1 cellular context compared by ENCODE assay signal in genomic region chr19:16572332-16573211, GRCh38.
TF ChIP-seq lines count a peak whose summit lies in the region.

Gene SLC35E1, minus strand, starts transcription at chr19:16572415. Its CDS starts 51 bp downstream, at chr19:16572364.

TF ChIP-seq in HEK293, 187 proteins besides CTCF, POLR2A, EP300 and RAD21 (continued from another document and continues in another):
- no peak for TF ChIP-seq ZNF544 (tag by site-specific recombination; IDR thresholded peaks at IDR 0.05)
- TF ChIP-seq, protein P1, sequence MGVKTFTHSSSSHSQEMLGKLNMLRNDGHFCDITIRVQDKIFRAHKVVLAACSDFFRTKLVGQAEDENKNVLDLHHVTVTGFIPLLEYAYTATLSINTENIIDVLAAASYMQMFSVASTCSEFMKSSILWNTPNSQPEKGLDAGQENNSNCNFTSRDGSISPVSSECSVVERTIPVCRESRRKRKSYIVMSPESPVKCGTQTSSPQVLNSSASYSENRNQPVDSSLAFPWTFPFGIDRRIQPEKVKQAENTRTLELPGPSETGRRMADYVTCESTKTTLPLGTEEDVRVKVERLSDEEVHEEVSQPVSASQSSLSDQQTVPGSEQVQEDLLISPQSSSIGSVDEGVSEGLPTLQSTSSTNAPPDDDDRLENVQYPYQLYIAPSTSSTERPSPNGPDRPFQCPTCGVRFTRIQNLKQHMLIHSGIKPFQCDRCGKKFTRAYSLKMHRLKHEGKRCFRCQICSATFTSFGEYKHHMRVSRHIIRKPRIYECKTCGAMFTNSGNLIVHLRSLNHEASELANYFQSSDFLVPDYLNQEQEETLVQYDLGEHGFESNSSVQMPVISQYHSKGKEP (tag by site-specific recombination; IDR thresholded peaks at IDR 0.05) = no peak
- no peak for TF ChIP-seq ZNF571 (tag by site-specific recombination; IDR thresholded peaks at IDR 0.05)
- no peak for TF ChIP-seq ZNF747 (tag by site-specific recombination; IDR thresholded peaks at IDR 0.05)
- peak; percentile 97 for TF ChIP-seq SP2 (tag by site-specific recombination; IDR thresholded peaks at IDR 0.05)
- TF ChIP-seq ZNF585B (tag by site-specific recombination; IDR thresholded peaks at IDR 0.05) = no peak
- no peak for TF ChIP-seq ZNF350 (tag by site-specific recombination; IDR thresholded peaks at IDR 0.05)
- TF ChIP-seq ZSCAN4 (tag by site-specific recombination; IDR thresholded peaks at IDR 0.05) = no peak
- no peak for TF ChIP-seq ZNF488 (tag by site-specific recombination; IDR thresholded peaks at IDR 0.05)
- TF ChIP-seq ZNF658 (tag by site-specific recombination; IDR thresholded peaks at IDR 0.05) = no peak
- no peak for TF ChIP-seq ZNF37A (tag by site-specific recombination; IDR thresholded peaks at IDR 0.05)
- no peak for TF ChIP-seq ZNF701 (tag by site-specific recombination; IDR thresholded peaks at IDR 0.05)
- TF ChIP-seq TSHZ1 (tag by site-specific recombination; IDR thresholded peaks at IDR 0.05; ENCODE audit: borderline replicate concordance) = no peak
- TF ChIP-seq HOXC10 (CRISPR knock-in tag; IDR thresholded peaks at IDR 0.05) = no peak
- no peak for TF ChIP-seq MYNN (tag by site-specific recombination; IDR thresholded peaks at IDR 0.05; ENCODE audit: borderline replicate concordance)
- no peak for TF ChIP-seq ZNF239 (tag by site-specific recombination; IDR thresholded peaks at IDR 0.05)
- peak; percentile 89 for TF ChIP-seq ZNF518A (tag by site-specific recombination; conservative IDR thresholded peaks at IDR 0.05; ENCODE audit: low read depth)
- TF ChIP-seq, protein P2, sequence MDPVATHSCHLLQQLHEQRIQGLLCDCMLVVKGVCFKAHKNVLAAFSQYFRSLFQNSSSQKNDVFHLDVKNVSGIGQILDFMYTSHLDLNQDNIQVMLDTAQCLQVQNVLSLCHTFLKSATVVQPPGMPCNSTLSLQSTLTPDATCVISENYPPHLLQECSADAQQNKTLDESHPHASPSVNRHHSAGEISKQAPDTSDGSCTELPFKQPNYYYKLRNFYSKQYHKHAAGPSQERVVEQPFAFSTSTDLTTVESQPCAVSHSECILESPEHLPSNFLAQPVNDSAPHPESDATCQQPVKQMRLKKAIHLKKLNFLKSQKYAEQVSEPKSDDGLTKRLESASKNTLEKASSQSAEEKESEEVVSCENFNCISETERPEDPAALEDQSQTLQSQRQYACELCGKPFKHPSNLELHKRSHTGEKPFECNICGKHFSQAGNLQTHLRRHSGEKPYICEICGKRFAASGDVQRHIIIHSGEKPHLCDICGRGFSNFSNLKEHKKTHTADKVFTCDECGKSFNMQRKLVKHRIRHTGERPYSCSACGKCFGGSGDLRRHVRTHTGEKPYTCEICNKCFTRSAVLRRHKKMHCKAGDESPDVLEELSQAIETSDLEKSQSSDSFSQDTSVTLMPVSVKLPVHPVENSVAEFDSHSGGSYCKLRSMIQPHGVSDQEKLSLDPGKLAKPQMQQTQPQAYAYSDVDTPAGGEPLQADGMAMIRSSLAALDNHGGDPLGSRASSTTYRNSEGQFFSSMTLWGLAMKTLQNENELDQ (tag by site-specific recombination; IDR thresholded peaks at IDR 0.05; ENCODE audit: low read depth) = no peak
- TF ChIP-seq, protein P3, sequence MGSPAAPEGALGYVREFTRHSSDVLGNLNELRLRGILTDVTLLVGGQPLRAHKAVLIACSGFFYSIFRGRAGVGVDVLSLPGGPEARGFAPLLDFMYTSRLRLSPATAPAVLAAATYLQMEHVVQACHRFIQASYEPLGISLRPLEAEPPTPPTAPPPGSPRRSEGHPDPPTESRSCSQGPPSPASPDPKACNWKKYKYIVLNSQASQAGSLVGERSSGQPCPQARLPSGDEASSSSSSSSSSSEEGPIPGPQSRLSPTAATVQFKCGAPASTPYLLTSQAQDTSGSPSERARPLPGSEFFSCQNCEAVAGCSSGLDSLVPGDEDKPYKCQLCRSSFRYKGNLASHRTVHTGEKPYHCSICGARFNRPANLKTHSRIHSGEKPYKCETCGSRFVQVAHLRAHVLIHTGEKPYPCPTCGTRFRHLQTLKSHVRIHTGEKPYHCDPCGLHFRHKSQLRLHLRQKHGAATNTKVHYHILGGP (tag by site-specific recombination; IDR thresholded peaks at IDR 0.05) = no peak
- TF ChIP-seq ZNF26 (tag by site-specific recombination; IDR thresholded peaks at IDR 0.05) = no peak
- no peak for TF ChIP-seq ZNF10 (tag by site-specific recombination; IDR thresholded peaks at IDR 0.05)
- TF ChIP-seq ZNF155 (tag by site-specific recombination; IDR thresholded peaks at IDR 0.05) = no peak
- no peak for TF ChIP-seq REPIN1 (tag by site-specific recombination; IDR thresholded peaks at IDR 0.05; ENCODE audit: low read depth)
- TF ChIP-seq SP3 (tag by site-specific recombination; IDR thresholded peaks at IDR 0.05) = peak; percentile 85
- TF ChIP-seq ZNF274 (IDR thresholded peaks at IDR 0.05; ENCODE audit: low read length) = no peak
- TF ChIP-seq ZNF274 (tag by site-specific recombination; IDR thresholded peaks at IDR 0.05; ENCODE audit: borderline replicate concordance) = no peak
- TF ChIP-seq SCRT1 (tag by site-specific recombination; IDR thresholded peaks at IDR 0.05; ENCODE audit: borderline replicate concordance) = no peak
- TF ChIP-seq ZNF837 (tag by site-specific recombination; IDR thresholded peaks at IDR 0.05) = no peak
- TF ChIP-seq OVOL3 (tag by site-specific recombination; IDR thresholded peaks at IDR 0.05) = no peak
- TF ChIP-seq PATZ1 (tag by site-specific recombination; IDR thresholded peaks at IDR 0.05) = peak; percentile 54; the same call in 1 of the 2 replicates
- TF ChIP-seq ZNF114 (tag by site-specific recombination; IDR thresholded peaks at IDR 0.05) = no peak
- TF ChIP-seq ZNF76 (tag by site-specific recombination; IDR thresholded peaks at IDR 0.05; ENCODE audit: borderline replicate concordance, low read depth) = peak; percentile 54; the same call in 1 of the 2 replicates
- TF ChIP-seq KLF7 (tag by site-specific recombination; IDR thresholded peaks at IDR 0.05; ENCODE audit: borderline replicate concordance) = no peak
- TF ChIP-seq BCL11B (tag by site-specific recombination; IDR thresholded peaks at IDR 0.05; ENCODE audit: low read depth) = peak; percentile 76; the same call in 1 of the 2 replicates
- no peak for TF ChIP-seq ZFP37 (tag by site-specific recombination; IDR thresholded peaks at IDR 0.05)
- no peak for TF ChIP-seq ZNF133 (tag by site-specific recombination; IDR thresholded peaks at IDR 0.05)
- no peak for TF ChIP-seq ZNF391 (tag by site-specific recombination; IDR thresholded peaks at IDR 0.05; ENCODE audit: borderline replicate concordance, low read depth)
- no peak for TF ChIP-seq ZNF473 (tag by site-specific recombination; IDR thresholded peaks at IDR 0.05)
